ENCODE assay signal across 12 cellular contexts in the genomic region with DNA sequence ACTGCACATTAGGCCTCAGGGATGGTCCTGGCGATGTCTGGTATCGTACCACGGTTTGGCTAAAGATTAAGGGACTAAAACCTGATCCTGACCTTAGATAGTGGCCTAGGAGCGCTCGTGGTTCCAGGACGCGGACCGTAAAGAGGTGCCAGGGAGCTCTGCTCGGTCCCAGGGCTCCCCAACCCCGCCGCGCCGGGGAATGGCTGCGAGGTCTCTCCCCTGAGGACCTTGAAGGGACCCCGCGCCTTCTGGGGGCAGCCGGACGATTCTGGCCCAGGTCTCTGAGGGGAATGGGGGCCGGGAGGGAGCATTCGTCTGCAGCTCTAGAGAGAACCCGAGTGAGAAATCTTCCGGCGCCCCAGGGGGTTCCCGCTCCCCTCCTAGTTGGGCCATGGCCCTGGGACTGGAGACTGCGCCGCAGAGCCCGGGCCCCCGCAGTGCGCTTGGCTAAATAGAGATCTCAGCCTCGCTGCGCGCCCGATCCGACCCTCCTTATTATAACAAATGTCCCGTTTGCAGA. TPM values are rescaled to one million over a fixed set of nuclear protein-coding genes. Genes with fewer than 3 reads are reported as not detected.
DNase-seq lines count a peak whose midpoint lies in the region; ATAC-seq and TF ChIP-seq lines count a peak whose summit lies in the region.
"Had no signal": no experiment of that assay in that cellular context is flagged by ENCODE, and none has a peak within 500 bp of the region (broad histone marks: within the 10 kb centered on the region; RNA-seq: fewer than 3 reads in every experiment).

No MANE protein-coding gene starts in this region.

- H3K9me3 Mint-ChIP-seq in chondrocyte (ENCODE audit: low read depth), result no peaks in the 10 kb centered on the region

- peaks cover 0 to 8% of the 10 kb centered on the region in 2 donors for H3K27me3 ChIP-seq in right lobe of liver
- H3K27me3 ChIP-seq in thoracic aorta (replicated peaks; ENCODE audit: insufficient read depth), result peaks cover 21% of the 10 kb centered on the region

- no peaks in the 10 kb centered on the region for H3K36me3 Mint-ChIP-seq in chondrocyte (ENCODE audit: low read depth)

- peaks cover 7% of the 10 kb centered on the region for H3K4me1 Mint-ChIP-seq in chondrocyte (ENCODE audit: low read depth)

- H3K27me3 Mint-ChIP-seq in chondrocyte (ENCODE audit: low read depth), result peaks cover 48% of the 10 kb centered on the region

- H3K27ac ChIP-seq in right lobe of liver (peak overlapping the region in 1 of 3 donors; percentile 62), thoracic aorta (no peak overlapping the region)
- H3K27ac ChIP-seq: transverse colon had no signal

- no peaks in the 10 kb centered on the region for H3K9me3 ChIP-seq in right lobe of liver
- H3K9me3 ChIP-seq in thoracic aorta, result no peaks in the 10 kb centered on the region
- H3K9me3 ChIP-seq: transverse colon had no signal

- peak; percentile 30 for ATAC-seq in left ventricle myocardium superior
- no peak for ATAC-seq in Right ventricle myocardium superior (ENCODE audit: poor library complexity)
- ATAC-seq in right lobe of liver, result peak; percentile 47 to 90 (median 84)
- ATAC-seq in thoracic aorta (ENCODE audit: insufficient number of reproducible peaks, low FRiP score, low read depth), result no peak

- no peak for TF ChIP-seq POLR2A in right lobe of liver (IDR thresholded peaks at IDR 0.05)

- H3K27ac Mint-ChIP-seq in chondrocyte (ENCODE audit: unreplicated experiment), result no peak overlapping the region

- WGBS in right lobe of liver (ENCODE audit: insufficient coverage, low coverage, low lambda C conversion rate, missing lambda C conversion rate), result 4% methylated on average over 8 of the region's 35 CpGs

- no peak for TF ChIP-seq CTCF in chondrocyte (IDR thresholded peaks at IDR 0.05)
- no peak for TF ChIP-seq CTCF in right lobe of liver (IDR thresholded peaks at IDR 0.05)
- no peak for TF ChIP-seq CTCF in thoracic aorta (IDR thresholded peaks at IDR 0.05)

- intact Hi-C loops in left ventricle myocardium superior (cut with micrococcal nuclease) (no loop called here), Right ventricle myocardium superior (cut with DNase I) (no loop called here), right lobe of liver (cut with DNase I) (no loop called here)

- H3K4me3 ChIP-seq in right lobe of liver (peak overlapping the region in 1 of 3 donors; percentile 44), thoracic aorta (peak overlapping the region; percentile 54)
- H3K4me3 ChIP-seq: transverse colon had no signal

- H3K4me3 Mint-ChIP-seq in chondrocyte (ENCODE audit: unreplicated experiment), result peak overlapping the region; percentile 51

- peaks cover 0 to 29% (median 11%) of the 10 kb centered on the region in 4 donors for H3K4me1 ChIP-seq in right lobe of liver
- H3K4me1 ChIP-seq in thoracic aorta (ENCODE audit: control insufficient read depth in 1 of 2, low read depth in 2 of 2), result peaks cover 15 to 25% of the 10 kb centered on the region in 2 donors

- DNase-seq in left ventricle myocardium superior (no peak), Right ventricle myocardium superior (no peak), chondrocyte (ENCODE audit: low spot score) (no peak), right lobe of liver (peak in 2 of 3 donors; percentile 73 to 74), thoracic aorta (ENCODE audit: low spot score) (no peak), SKM-1 treated with dmso at 0.1 percent for 144 hours (lab: John Stamatoyannopoulos, UW; ENCODE audit: unreplicated experiment) (no peak), NCI-H524 treated with DMSO at 0.1 percent for 48 hours (lab: John Stamatoyannopoulos, UW) (no peak), glomerular visceral epithelial cell (ENCODE audit: extremely low spot score) (no peak)
- DNase-seq: DMS79 treated with DMSO at 0.1 percent for 48 hours, NCI-H2227 treated with DMSO at 0.1 percent for 48 hours, transverse colon had no signal

- no peaks in the 10 kb centered on the region for H3K36me3 ChIP-seq in right lobe of liver
- H3K36me3 ChIP-seq in thoracic aorta, result no peaks in the 10 kb centered on the region
- H3K36me3 ChIP-seq: transverse colon had no signal

RNA-seq across cellular contexts. Expression of a gene that starts 1.8 kb away (rescaled TPM):
- 0.30 TPM for total RNA-seq in left ventricle myocardium superior
- 0.35 TPM for total RNA-seq in Right ventricle myocardium superior
- 0.29 TPM in 1 of 3 replicates, not detected in the others for total RNA-seq in chondrocyte
- 1 to 10 TPM in 2 of 6 experiments, under 1 TPM in 4; 0.27 to 1.9 (median 0.86) TPM for total RNA-seq in right lobe of liver
- 10 to 100 TPM in 1 of 2 donors, 1 to 10 TPM in 1; 2.4 to 10.3 TPM for total RNA-seq in thoracic aorta
- total RNA-seq: bronchial epithelial cell had no signal

Comparison
In these comparisons a context has a peak if more than half of its experiments do, and no peak if none do; other contexts are left out.
1. ATAC-seq: peak in left ventricle myocardium superior (single experiment) and right lobe of liver (4 of 4); none in Right ventricle myocardium superior (single experiment) and thoracic aorta (single experiment).
2. DNase-seq: peak in right lobe of liver (2 of 3); none in left ventricle myocardium superior (single experiment), Right ventricle myocardium superior (single experiment), chondrocyte (single experiment), thoracic aorta (single experiment), SKM-1 treated with dmso at 0.1 percent for 144 hours (single experiment), NCI-H524 treated with DMSO at 0.1 percent for 48 hours (single experiment) and glomerular visceral epithelial cell (single experiment).